ENCODE assay signal across 12 cellular contexts in the genomic region with DNA sequence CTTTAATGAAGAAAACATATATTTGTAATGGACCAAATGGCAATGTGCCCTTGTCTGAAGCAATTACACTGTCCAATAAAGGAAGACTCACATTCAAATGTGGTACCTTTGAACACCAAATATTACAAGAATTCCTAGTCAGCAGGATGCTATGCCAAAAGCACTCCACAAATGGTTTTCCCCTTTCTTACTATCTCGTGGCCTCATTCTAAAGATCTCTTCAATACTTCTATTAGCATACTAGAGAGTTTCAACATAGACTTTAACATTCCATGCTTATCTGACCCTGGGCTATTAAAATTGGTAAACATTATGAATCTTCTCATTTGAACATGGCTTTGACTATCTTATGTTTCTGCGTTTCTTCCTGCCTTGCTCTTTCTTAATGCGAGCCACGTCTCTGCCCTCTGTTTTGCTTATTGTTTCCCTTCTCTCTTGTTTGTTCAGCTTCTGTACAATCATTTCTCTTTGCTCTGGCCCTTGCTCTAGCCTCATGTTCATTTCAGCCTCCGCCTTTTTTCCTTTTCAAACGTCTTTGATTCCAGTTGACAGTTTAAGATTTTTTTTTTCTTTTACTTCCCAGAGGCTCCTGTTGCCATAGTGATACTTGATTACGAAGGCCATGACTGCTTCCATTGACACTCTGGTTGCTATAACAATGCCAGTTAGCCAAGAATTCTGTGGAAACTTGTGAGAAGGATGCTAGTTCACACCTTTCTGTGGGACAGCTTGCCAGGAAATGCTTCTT. TPM values are rescaled to one million over a fixed set of nuclear protein-coding genes. Genes with fewer than 3 reads are reported as not detected.
DNase-seq lines count a peak whose midpoint lies in the region; ATAC-seq and TF ChIP-seq lines count a peak whose summit lies in the region.
"Had no signal": no experiment of that assay in that cellular context is flagged by ENCODE, and none has a peak within 500 bp of the region (broad histone marks: within the 10 kb centered on the region; RNA-seq: fewer than 3 reads in every experiment).

No MANE protein-coding gene starts in this region.

- no peaks in the 10 kb centered on the region for H4K20me1 ChIP-seq in neural cell (ENCODE audit: insufficient read depth)

- CTCF ChIA-PET in Calu3 (lab: Charles Lee) = no interaction called here
- CTCF ChIA-PET in CD4-positive, alpha-beta memory T cell (lab: Charles Lee; ENCODE audit: partially characterized antibody) = no interaction called here

- no peaks in the 10 kb centered on the region for H3K9me3 Mint-ChIP-seq in Calu3 (ENCODE audit: low read depth, unreplicated experiment)
- no peaks in the 10 kb centered on the region for H3K9me3 Mint-ChIP-seq in CD4-positive, alpha-beta memory T cell
- H3K9me3 Mint-ChIP-seq: CD8-positive, alpha-beta T cell had no signal

- H3K9ac ChIP-seq in neural cell (ENCODE audit: low read length) = peak overlapping the region; percentile 46

- peak overlapping the region; percentile 1 for H2AFZ ChIP-seq in neural cell (ENCODE audit: low read depth, low read length)

- BruUV-seq in Calu3 (replicated peaks; lab: Mats Ljungman, UMichigan) = no TSS peak

- TF ChIP-seq EP300 in neural cell (conservative IDR thresholded peaks at IDR 0.05; ENCODE audit: poor library complexity, severe bottlenecking) = peak; percentile 92

- peak overlapping the region; percentile 41 for H3K4me2 ChIP-seq in neural cell (ENCODE audit: low read length)

- ATAC-seq in GM21717 (IDR thresholded peaks at IDR 0.05; ENCODE audit: unreplicated experiment) = no peak
- ATAC-seq: CD8-positive, alpha-beta T cell; stimulated activated naive CD8-positive, alpha-beta T cell treated with anti-CD3 and anti-CD28 coated beads, Interleukin-15, Interleukin-2, amounts not matched to agents 100 U/mL and 50 U/mL, for 24 hours had no signal

- no peaks in the 10 kb centered on the region for H3K27me3 Mint-ChIP-seq in Calu3 (ENCODE audit: unreplicated experiment)
- peaks cover 1 to 4% of the 10 kb centered on the region in 2 donors for H3K27me3 Mint-ChIP-seq in CD4-positive, alpha-beta memory T cell

- no peaks in the 10 kb centered on the region for H3K79me2 ChIP-seq in neural cell (replicated peaks; ENCODE audit: insufficient read depth, low read length)

- DNase-seq in Calu3 (no peak), NCI-H748 treated with DMSO at 0.1 percent for 48 hours (lab: John Stamatoyannopoulos, UW) (peak; percentile 43), fibroblast of mammary gland (ENCODE audit: low read depth) (peak; percentile 19), KBM-7 (no peak), HuH-7 (ENCODE audit: low spot score) (no peak)
- DNase-seq in CD4-positive, alpha-beta memory T cell = no peak
- DNase-seq: activated CD8-positive, alpha-beta memory T cell treated with anti-CD3 and anti-CD28 coated beads, Interleukin-2, amount 50 U/mL, for 4 hours; CD8-positive, alpha-beta T cell; RPMI8226; stimulated activated naive CD8-positive, alpha-beta T cell treated with anti-CD3 and anti-CD28 coated beads, Interleukin-15, Interleukin-2, amounts not matched to agents 100 U/mL and 50 U/mL, for 24 hours had no signal

- H3K36me3 Mint-ChIP-seq in Calu3 (ENCODE audit: insufficient read depth, unreplicated experiment) = no peaks in the 10 kb centered on the region
- no peaks in the 10 kb centered on the region for H3K36me3 Mint-ChIP-seq in CD4-positive, alpha-beta memory T cell
- H3K36me3 Mint-ChIP-seq: CD8-positive, alpha-beta T cell had no signal

- H3K4me3 ChIP-seq in fibroblast of mammary gland (ENCODE audit: control insufficient read depth, low read depth, low read length) (no peak overlapping the region), neural cell (ENCODE audit: low read length) (peak overlapping the region; percentile 42)
- no peak overlapping the region for H3K4me3 ChIP-seq in CD4-positive, alpha-beta memory T cell (ENCODE audit: low read length in 2 of 2)

- peaks cover 9% of the 10 kb centered on the region for H3K4me1 Mint-ChIP-seq in Calu3 (ENCODE audit: low read depth, unreplicated experiment)
- H3K4me1 Mint-ChIP-seq in CD4-positive, alpha-beta memory T cell = no peaks in the 10 kb centered on the region

- H3K27ac Mint-ChIP-seq in Calu3 (ENCODE audit: unreplicated experiment) = peak overlapping the region; percentile 1
- H3K27ac Mint-ChIP-seq in CD4-positive, alpha-beta memory T cell = no peak overlapping the region
- H3K27ac Mint-ChIP-seq: CD8-positive, alpha-beta T cell had no signal

- peaks cover 9% of the 10 kb centered on the region for H3F3A ChIP-seq in neural cell (ENCODE audit: insufficient read depth, low read length, poor library complexity, severe bottlenecking)

- in situ Hi-C loops in KBM-7 (cut with MboI; ENCODE audit: low pct_unique_long_range_greater_than_20kb, low sequenced_read_pairs) = no loop called here

- no peaks in the 10 kb centered on the region for H3K36me3 ChIP-seq in neural cell (ENCODE audit: insufficient read depth, low read length)
- H3K36me3 ChIP-seq in CD4-positive, alpha-beta memory T cell (ENCODE audit: insufficient read depth, low read length) = no peaks in the 10 kb centered on the region

- POLR2A ChIA-PET in CD4-positive, alpha-beta memory T cell (lab: Charles Lee; ENCODE audit: partially characterized antibody) = no interaction called here

- TF ChIP-seq CTCF in Calu3 (IDR thresholded peaks at IDR 0.05; ENCODE audit: unreplicated experiment) (no peak), fibroblast of mammary gland (conservative IDR thresholded peaks at IDR 0.05; ENCODE audit: control insufficient read depth, insufficient read depth, low read depth, low read length) (no peak), neural cell (IDR thresholded peaks at IDR 0.05; ENCODE audit: poor library complexity, severe bottlenecking) (no peak)

- H3K9me3 ChIP-seq in neural cell (ENCODE audit: low read length) = no peaks in the 10 kb centered on the region
- H3K9me3 ChIP-seq in CD4-positive, alpha-beta memory T cell (ENCODE audit: control insufficient read depth in 1 of 2, low read length in 2 of 2) = no peaks in the 10 kb centered on the region

- H3K27me3 ChIP-seq in neural cell (ENCODE audit: insufficient read depth, low read depth, low read length) = no peaks in the 10 kb centered on the region
- no peaks in the 10 kb centered on the region for H3K27me3 ChIP-seq in CD4-positive, alpha-beta memory T cell (ENCODE audit: insufficient read depth, low read length)

- H3K27ac ChIP-seq in neural cell (ENCODE audit: low read length) = peak overlapping the region; percentile 80
- H3K27ac ChIP-seq in CD4-positive, alpha-beta memory T cell (ENCODE audit: low read depth, low read length) = no peak overlapping the region

- peak; percentile 44 for TF ChIP-seq RAD21 in neural cell (conservative IDR thresholded peaks at IDR 0.05)

- no peaks in the 10 kb centered on the region for H3K9me2 ChIP-seq in neural cell (ENCODE audit: insufficient read depth, low read length)

- H3K4me3 Mint-ChIP-seq in Calu3 (ENCODE audit: low read depth, unreplicated experiment) = no peak overlapping the region
- no peak overlapping the region for H3K4me3 Mint-ChIP-seq in CD4-positive, alpha-beta memory T cell
- H3K4me3 Mint-ChIP-seq: CD8-positive, alpha-beta T cell had no signal

- intact Hi-C loops in Calu3 (cut with micrococcal nuclease; ENCODE audit: unreplicated experiment) = loop anchor here (2.0 to 5.0 kb wide), 3 partner anchors 75 to 1870 kb away; a partner anchor contains a TSS
- intact Hi-C loops in CD4-positive, alpha-beta memory T cell (cut with micrococcal nuclease) = no loop called here

- H3K4me1 ChIP-seq in CD4-positive, alpha-beta memory T cell (ENCODE audit: insufficient read depth, low read length) = no peaks in the 10 kb centered on the region

TF ChIP-seq in neural cell, 6 proteins besides CTCF, POLR2A, EP300 and RAD21:
- peak; percentile 41 for TF ChIP-seq POLR2AphosphoS5 (IDR thresholded peaks at IDR 0.05)
- no peak for TF ChIP-seq EZH2 (IDR thresholded peaks at IDR 0.05; ENCODE audit: borderline replicate concordance, insufficient read depth, low read length, poor library complexity, severe bottlenecking)
- TF ChIP-seq SMC3 (conservative IDR thresholded peaks at IDR 0.05; ENCODE audit: poor library complexity) = peak; percentile 56
- no peak for TF ChIP-seq TAF1 (IDR thresholded peaks at IDR 0.05; ENCODE audit: low read depth)
- TF ChIP-seq, protein P1, sequence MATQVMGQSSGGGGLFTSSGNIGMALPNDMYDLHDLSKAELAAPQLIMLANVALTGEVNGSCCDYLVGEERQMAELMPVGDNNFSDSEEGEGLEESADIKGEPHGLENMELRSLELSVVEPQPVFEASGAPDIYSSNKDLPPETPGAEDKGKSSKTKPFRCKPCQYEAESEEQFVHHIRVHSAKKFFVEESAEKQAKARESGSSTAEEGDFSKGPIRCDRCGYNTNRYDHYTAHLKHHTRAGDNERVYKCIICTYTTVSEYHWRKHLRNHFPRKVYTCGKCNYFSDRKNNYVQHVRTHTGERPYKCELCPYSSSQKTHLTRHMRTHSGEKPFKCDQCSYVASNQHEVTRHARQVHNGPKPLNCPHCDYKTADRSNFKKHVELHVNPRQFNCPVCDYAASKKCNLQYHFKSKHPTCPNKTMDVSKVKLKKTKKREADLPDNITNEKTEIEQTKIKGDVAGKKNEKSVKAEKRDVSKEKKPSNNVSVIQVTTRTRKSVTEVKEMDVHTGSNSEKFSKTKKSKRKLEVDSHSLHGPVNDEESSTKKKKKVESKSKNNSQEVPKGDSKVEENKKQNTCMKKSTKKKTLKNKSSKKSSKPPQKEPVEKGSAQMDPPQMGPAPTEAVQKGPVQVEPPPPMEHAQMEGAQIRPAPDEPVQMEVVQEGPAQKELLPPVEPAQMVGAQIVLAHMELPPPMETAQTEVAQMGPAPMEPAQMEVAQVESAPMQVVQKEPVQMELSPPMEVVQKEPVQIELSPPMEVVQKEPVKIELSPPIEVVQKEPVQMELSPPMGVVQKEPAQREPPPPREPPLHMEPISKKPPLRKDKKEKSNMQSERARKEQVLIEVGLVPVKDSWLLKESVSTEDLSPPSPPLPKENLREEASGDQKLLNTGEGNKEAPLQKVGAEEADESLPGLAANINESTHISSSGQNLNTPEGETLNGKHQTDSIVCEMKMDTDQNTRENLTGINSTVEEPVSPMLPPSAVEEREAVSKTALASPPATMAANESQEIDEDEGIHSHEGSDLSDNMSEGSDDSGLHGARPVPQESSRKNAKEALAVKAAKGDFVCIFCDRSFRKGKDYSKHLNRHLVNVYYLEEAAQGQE (IDR thresholded peaks at IDR 0.05; ENCODE audit: borderline replicate concordance) = peak; percentile 58
- peak; percentile 77 for TF ChIP-seq MXI1 (conservative IDR thresholded peaks at IDR 0.05; ENCODE audit: poor library complexity, severe bottlenecking)
TF ChIP-seq in neural cell: peak in this region for 4.

RNA-seq across cellular contexts. Expression of a gene that starts 49.5 kb away (rescaled TPM):
- total RNA-seq in Calu3 (2022) = 1.5 and 2.4 TPM in 2 replicates
- 0.22 and 0.54 TPM in 2 replicates for polyA plus RNA-seq in neural cell
- polyA minus RNA-seq in neural cell = 0.73 and 1.0 TPM in 2 replicates
- 10 to 100 TPM; 30.8 to 34.8 TPM for total RNA-seq in CD4-positive, alpha-beta memory T cell
- polyA plus RNA-seq in CD4-positive, alpha-beta memory T cell = 10 to 100 TPM; 34.0 to 35.5 TPM

Comparison
In these comparisons a context has a peak if more than half of its experiments do, and no peak if none do; other contexts are left out.
1. DNase-seq: peak in NCI-H748 treated with DMSO at 0.1 percent for 48 hours (single experiment) and fibroblast of mammary gland (single experiment); none in Calu3 (single experiment), KBM-7 (single experiment), HuH-7 (single experiment) and CD4-positive, alpha-beta memory T cell (0 of 5).